8 cellular contexts compared by ENCODE assay signal in the genomic region with DNA sequence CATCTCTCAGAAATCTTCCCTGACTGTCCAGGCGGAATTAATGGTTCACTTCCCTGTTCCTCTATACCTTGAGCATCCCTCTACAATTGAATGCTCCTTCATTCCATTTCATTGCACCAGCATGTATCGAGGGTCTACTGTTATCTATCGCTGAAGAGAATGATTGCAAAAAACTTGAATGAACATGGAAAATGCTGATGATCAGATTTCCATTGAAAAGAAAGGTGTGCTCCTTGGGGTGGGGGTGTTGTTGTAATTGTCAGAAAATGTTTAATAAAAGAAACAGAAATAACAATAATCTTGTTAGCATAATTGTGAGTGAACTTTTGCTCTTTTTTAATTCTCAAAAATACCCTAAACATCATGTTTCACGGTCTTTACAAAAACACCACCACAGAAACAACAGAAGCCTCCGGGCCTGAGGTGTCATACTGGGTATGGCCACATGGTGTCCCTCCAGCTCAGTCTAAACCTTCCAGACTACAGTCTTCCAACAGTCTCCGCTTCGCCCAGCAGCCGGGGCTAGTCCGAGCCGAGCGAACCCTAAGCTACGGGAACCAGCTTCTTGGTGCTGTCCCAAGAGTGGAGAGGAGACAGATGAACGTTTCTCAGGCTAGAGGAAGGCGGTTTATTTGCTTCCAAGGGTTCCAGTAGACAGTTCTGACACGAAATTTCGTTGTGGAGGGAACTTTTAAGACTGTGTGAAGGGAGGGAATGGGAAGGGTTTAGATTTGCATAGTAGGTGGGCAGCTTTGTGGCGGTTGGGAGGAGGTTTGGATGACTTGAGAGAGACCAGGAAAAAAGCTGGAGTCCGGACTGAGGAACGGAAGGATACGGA.
DNase-seq lines count a peak whose midpoint lies in the region; ATAC-seq and TF ChIP-seq lines count a peak whose summit lies in the region.

No MANE protein-coding gene starts in this region.

- peak overlapping the region in 35 of 59 donors; percentile 6 to 96 (median 61) for H3K27ac ChIP-seq in dorsolateral prefrontal cortex
- H3K27ac ChIP-seq in right lobe of liver: no peak overlapping the region

- no peak for TF ChIP-seq POLR2A in right lobe of liver (IDR thresholded peaks at IDR 0.05)

- H3K27me3 ChIP-seq in dorsolateral prefrontal cortex: no peaks in the 10 kb centered on the region
- no peaks in the 10 kb centered on the region for H3K27me3 ChIP-seq in right lobe of liver

- H3K9me3 ChIP-seq in right lobe of liver: no peaks in the 10 kb centered on the region

- TF ChIP-seq CTCF in dorsolateral prefrontal cortex (IDR thresholded peaks at IDR 0.05 in 54 of 56, conservative IDR thresholded peaks at IDR 0.05 in 2 of 56; ENCODE audit: low read depth in 1 of 56, partially characterized antibody in 56 of 56) (peak; percentile 68 to 100 (median 98)), right lobe of liver (IDR thresholded peaks at IDR 0.05) (peak; percentile 93 to 96 (median 94))

- H3K4me3 ChIP-seq in dorsolateral prefrontal cortex: peak overlapping the region in 58 of 59 donors; percentile 17 to 69 (median 42)
- H3K4me3 ChIP-seq in right lobe of liver: peak overlapping the region; percentile 12 to 27 (median 27)

- H3K4me1 ChIP-seq in right lobe of liver: peaks cover 0 to 7% (median 3%) of the 10 kb centered on the region in 4 donors

- intact Hi-C loops in dorsolateral prefrontal cortex (cut with DNase I): loop anchor here (2.0 to 5.0 kb wide), 5 partner anchors 39 to 853 kb away; a partner anchor contains a TSS
- intact Hi-C loops in right lobe of liver (cut with DNase I): loop anchor here (5.0 to 10.0 kb wide), 2 partner anchors 81 to 89 kb away; no protein-coding TSS in a partner anchor

- peak; percentile 73 for ATAC-seq in GM19025 (IDR thresholded peaks at IDR 0.05; ENCODE audit: low read depth, unreplicated experiment)
- peak; percentile 91 for ATAC-seq in HG03439 (IDR thresholded peaks at IDR 0.05; ENCODE audit: unreplicated experiment)
- peak; percentile 92 to 97 (median 96) for ATAC-seq in right lobe of liver

- WGBS in right lobe of liver (ENCODE audit: insufficient coverage, low coverage, low lambda C conversion rate, missing lambda C conversion rate): 5% methylated on average over 18 of the region's 20 CpGs

- H3K36me3 ChIP-seq in right lobe of liver: no peaks in the 10 kb centered on the region

- DNase-seq in AML-193 (lab: John Stamatoyannopoulos, UW): peak; percentile 63 to 65
- DNase-seq in NCI-H510A (lab: John Stamatoyannopoulos, UW): peak; percentile 57
- DNase-seq in activated CD4-positive, alpha-beta T cell treated with anti-CD3 and anti-CD28 coated beads, Interleukin-2, amount 50 U/mL, for 4 hours: peak; percentile 76 to 83
- peak; percentile 83 to 94 (median 92) for DNase-seq in dorsolateral prefrontal cortex
- peak; percentile 85 to 86 (median 85) for DNase-seq in right lobe of liver
- peak; percentile 76 to 77 for DNase-seq in stimulated activated CD4-positive, alpha-beta T cell treated with anti-CD3 and anti-CD28 coated beads, Interleukin-4, amount 100 ng/mL, for 4 hours

Comparison
In these comparisons a context has a peak if more than half of its experiments do, and no peak if none do; other contexts are left out.
1. H3K27ac ChIP-seq: peak in dorsolateral prefrontal cortex (35 of 59); none in right lobe of liver (0 of 3).
2. Peak in every context shown above with its lines, with median percentiles within 50 percentile points of each other: DNase-seq and ATAC-seq.